Comparison of ENCODE assay signal across 19 cellular contexts in genomic region chr12:31120392-31121008, GRCh38. TPM values are rescaled to one million over a fixed set of nuclear protein-coding genes. Genes with fewer than 3 reads are reported as not detected.
DNase-seq lines count a peak whose midpoint lies in the region; TF ChIP-seq lines count a peak whose summit lies in the region.
"Had no signal": no experiment of that assay in that cellular context is flagged by ENCODE, and none has a peak within 500 bp of the region (broad histone marks: within the 10 kb centered on the region; RNA-seq: fewer than 3 reads in every experiment).

No MANE protein-coding gene starts in this region.

- TF ChIP-seq CTCF in WERI-Rb-1 (IDR thresholded peaks at IDR 0.05; ENCODE audit: low read depth, low read length), result no peak

- intact Hi-C loops in posterior vena cava (cut with DNase I), result no loop called here

- no peaks in the 10 kb centered on the region for H3K4me1 ChIP-seq in iPS-15b (ENCODE audit: control insufficient read depth, insufficient read depth, low read length)
- H3K4me1 ChIP-seq: prostate gland had no signal

- no peak overlapping the region for H3K9ac ChIP-seq in iPS-15b (ENCODE audit: low read depth, low read length)

- no peak overlapping the region for H3K27ac ChIP-seq in WERI-Rb-1
- H3K27ac ChIP-seq: body of pancreas, esophagus muscularis mucosa, heart left ventricle, prostate gland had no signal

- H3K9me3 ChIP-seq in WERI-Rb-1 (ENCODE audit: severe bottlenecking) (no peaks in the 10 kb centered on the region), iPS-15b (ENCODE audit: control insufficient read depth, insufficient read depth, low read length) (no peaks in the 10 kb centered on the region)
- H3K9me3 ChIP-seq: body of pancreas, esophagus muscularis mucosa, heart left ventricle, prostate gland had no signal

- no peaks in the 10 kb centered on the region for H3K27me3 ChIP-seq in WERI-Rb-1 (ENCODE audit: insufficient read depth, low read depth, severe bottlenecking)
- peaks cover 19% of the 10 kb centered on the region for H3K27me3 ChIP-seq in iPS-15b (ENCODE audit: control insufficient read depth, insufficient read depth, low read length)

- H3K4me3 ChIP-seq in WERI-Rb-1 (ENCODE audit: low read depth, low read length) (peak overlapping the region; percentile 88), iPS-15b (ENCODE audit: low read depth, low read length) (peak overlapping the region; percentile 46)
- H3K4me3 ChIP-seq: body of pancreas, heart left ventricle, prostate gland had no signal

- H3K36me3 ChIP-seq in WERI-Rb-1 (no peaks in the 10 kb centered on the region), iPS-15b (ENCODE audit: control insufficient read depth, insufficient read depth, low read length) (no peaks in the 10 kb centered on the region)
- H3K36me3 ChIP-seq: esophagus muscularis mucosa, heart left ventricle, prostate gland had no signal

- peak; percentile 2 for DNase-seq in NCI-H146 (lab: John Stamatoyannopoulos, UW)
- DNase-seq in NCI-H146 treated with DMSO at 0.1 percent for 48 hours (lab: John Stamatoyannopoulos, UW; ENCODE audit: unreplicated experiment), result no peak
- DNase-seq in WERI-Rb-1, result no peak
- peak; percentile 75 for DNase-seq in posterior vena cava (ENCODE audit: low spot score)
- DNase-seq in NCI-H2081 treated with DMSO at 0.1 percent for 48 hours (lab: John Stamatoyannopoulos, UW), result no peak
- no peak for DNase-seq in GM19238 (ENCODE audit: insufficient read length, low spot score)
- no peak for DNase-seq in hepatic stellate cell (ENCODE audit: low spot score)
- DNase-seq: 8988T; activated naive CD4-positive, alpha-beta T cell treated with Interleukin-2 at 50 U/mL for 16 hours; body of pancreas; KBM-7; left cardiac atrium; NCI-H1048; stimulated activated naive CD4-positive, alpha-beta T cell treated with Interleukin-2 at 50 U/mL for 16 hours; T-helper 2 cell had no signal

RNA-seq across cellular contexts. Expression of gene DDX11, which starts 46.8 kb away (rescaled TPM):
- total RNA-seq in posterior vena cava, result 10 to 100 TPM in 1 of 2 donors, 1 to 10 TPM in 1; 9.3 to 16.4 TPM

Comparison
In these comparisons a context has a peak if more than half of its experiments do, and no peak if none do; other contexts are left out.
1. DNase-seq: peak in NCI-H146 (single experiment) and posterior vena cava (single experiment); none in NCI-H146 treated with DMSO at 0.1 percent for 48 hours (single experiment), WERI-Rb-1 (single experiment), NCI-H2081 treated with DMSO at 0.1 percent for 48 hours (single experiment), GM19238 (single experiment) and hepatic stellate cell (single experiment).